Comparison of ENCODE assay signal across 34 cellular contexts in genomic region chr2:64887565-64887964, GRCh38.
"Had no signal": no experiment of that assay in that cellular context is flagged by ENCODE, and none has a peak within 500 bp of the region (broad histone marks: within the 10 kb centered on the region; RNA-seq: fewer than 3 reads in every experiment).

No MANE protein-coding gene starts in this region.

- DNase-seq: Karpas-422, Kasumi-1, MG63, MM.1S, NCI-H1048, NCI-H1092, NCI-H1092 treated with DMSO at 0.1 percent for 48 hours, NCI-H1105, NCI-H1105 treated with DMSO at 0.1 percent for 48 hours, NCI-H1417, NCI-H1417 treated with DMSO at 0.1 percent for 48 hours, NCI-H1436, NCI-H1436 treated with DMSO at 0.1 percent for 48 hours, NCI-H146, NCI-H1694, NCI-H1694 treated with DMSO at 0.1 percent for 48 hours, NCI-H187, NCI-H187 treated with DMSO at 0.1 percent for 48 hours, NCI-H1930, NCI-H2029, NCI-H2029 treated with DMSO at 0.1 percent for 48 hours, NCI-H2081, NCI-H2081 treated with DMSO at 0.1 percent for 48 hours, NCI-H2107, NCI-H2171, NCI-H2171 treated with DMSO at 0.1 percent for 48 hours, NCI-H2227 treated with DMSO at 0.1 percent for 48 hours, NCI-H226, NCI-H345, NCI-H446, NCI-H446 treated with DMSO at 0.1 percent for 48 hours, NCI-H510A, NCI-H510A treated with DMSO at 0.1 percent for 48 hours, NCI-H524 treated with DMSO at 0.1 percent for 48 hours had no signal

- H3K27me3 ChIP-seq: MG63 had no signal

- H3K36me3 ChIP-seq: MG63 had no signal

- H3K4me3 ChIP-seq: MG63 had no signal
